Comparison of ENCODE assay signal across 11 cellular contexts in the genomic region with DNA sequence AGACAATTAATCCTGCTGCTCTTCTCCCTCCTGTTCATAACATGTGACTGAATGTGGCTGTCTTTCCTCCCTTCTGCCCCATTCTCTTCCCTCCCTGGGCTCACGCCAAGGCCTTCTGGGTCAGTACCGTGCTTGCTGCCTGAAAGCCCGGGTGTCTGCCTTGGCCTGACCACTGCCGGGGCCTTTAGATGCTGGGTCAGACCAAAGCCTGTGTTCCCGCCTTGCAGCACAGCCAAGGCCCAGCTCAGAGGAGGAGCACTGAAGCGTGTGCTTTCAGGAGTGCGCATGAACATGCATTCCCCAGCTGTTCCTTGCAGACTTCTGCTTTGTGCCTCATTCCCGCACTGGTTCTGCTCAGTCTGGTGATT. TPM values are rescaled to one million over a fixed set of nuclear protein-coding genes. Genes with fewer than 3 reads are reported as not detected.
DNase-seq lines count a peak whose midpoint lies in the region; TF ChIP-seq lines count a peak whose summit lies in the region.
"Had no signal": no experiment of that assay in that cellular context is flagged by ENCODE, and none has a peak within 500 bp of the region (broad histone marks: within the 10 kb centered on the region; RNA-seq: fewer than 3 reads in every experiment).

No MANE protein-coding gene starts in this region.

- peaks cover 21% of the 10 kb centered on the region for H3K36me3 Mint-ChIP-seq in brain

- peaks cover 0 to 20% of the 10 kb centered on the region in 2 donors for H3K27me3 ChIP-seq in tibial artery

- no peaks in the 10 kb centered on the region for H3K9me3 Mint-ChIP-seq in brain
- H3K9me3 Mint-ChIP-seq: activated CD8-positive, alpha-beta T cell treated with anti-CD3 and anti-CD28 coated beads for 36 hours; endodermal cell had no signal

- H3K9me3 ChIP-seq in tibial artery: no peaks in the 10 kb centered on the region

- H3K4me1 Mint-ChIP-seq in brain: peaks cover 20% of the 10 kb centered on the region

- no peak overlapping the region for H3K4me3 Mint-ChIP-seq in brain
- H3K4me3 Mint-ChIP-seq: activated CD8-positive, alpha-beta T cell treated with anti-CD3 and anti-CD28 coated beads for 36 hours; endodermal cell had no signal

- H3K4me3 ChIP-seq in tibial artery: no peak overlapping the region

- no peaks in the 10 kb centered on the region for H3K27me3 Mint-ChIP-seq in brain
- H3K27me3 Mint-ChIP-seq: activated CD8-positive, alpha-beta T cell treated with anti-CD3 and anti-CD28 coated beads for 36 hours had no signal

- intact Hi-C loops in tibial artery (cut with DNase I; ENCODE audit: low total_unique reads): no loop called here

- no peak overlapping the region for H3K27ac ChIP-seq in tibial artery

- no peaks in the 10 kb centered on the region for H3K4me1 ChIP-seq in tibial artery

- peak; percentile 70 for DNase-seq in Ammon's horn (ENCODE audit: low spot score)
- DNase-seq in iris pigment epithelial cell (ENCODE audit: low read depth): peak; percentile 17
- DNase-seq in pons (ENCODE audit: low spot score): peak; percentile 67
- DNase-seq in tibial artery: no peak
- DNase-seq in amniotic stem cell (lab: John Stamatoyannopoulos, UW): no peak
- DNase-seq in activated CD4-positive, alpha-beta T cell treated with anti-CD3 and anti-CD28 coated beads for 48 hours: no peak
- DNase-seq in GM20000 (ENCODE audit: low spot score): no peak
- DNase-seq: activated CD8-positive, alpha-beta T cell treated with anti-CD3 and anti-CD28 coated beads for 36 hours; AML-193 had no signal

- H3K36me3 ChIP-seq in tibial artery: peaks cover 0 to 9% (median 0%) of the 10 kb centered on the region in 3 donors

- TF ChIP-seq CTCF in brain (conservative IDR thresholded peaks at IDR 0.05) (no peak), tibial artery (IDR thresholded peaks at IDR 0.05) (no peak), GM20000 (IDR thresholded peaks at IDR 0.05; ENCODE audit: extremely low read depth, missing control alignments) (no peak)

- peak overlapping the region in 4 of 5 experiments; percentile 10 to 96 (median 91) for H3K27ac Mint-ChIP-seq in brain
- H3K27ac Mint-ChIP-seq: activated CD8-positive, alpha-beta T cell treated with anti-CD3 and anti-CD28 coated beads for 36 hours; endodermal cell had no signal

RNA-seq across cellular contexts. Expression of a gene that starts 27.0 kb away (rescaled TPM):
- polyA plus RNA-seq in brain (ENCODE audit: insufficient read depth, low read depth, low replicate concordance): 402 TPM

Comparison
In these comparisons a context has a peak if more than half of its experiments do, and no peak if none do; other contexts are left out.
1. DNase-seq: peak in Ammon's horn (single experiment), iris pigment epithelial cell (single experiment) and pons (single experiment); none in tibial artery (0 of 2), amniotic stem cell (single experiment), activated CD4-positive, alpha-beta T cell treated with anti-CD3 and anti-CD28 coated beads for 48 hours (single experiment) and GM20000 (single experiment).